ENCODE assay signal across 1 cellular context in genomic region chr1:26748351-26748750, GRCh38.
TF ChIP-seq lines count a peak whose summit lies in the region.

No MANE protein-coding gene starts in this region.

TF ChIP-seq in IMR-90, 13 proteins besides CTCF, POLR2A, EP300 and RAD21 (continued from another document):
- TF ChIP-seq, protein P1, sequence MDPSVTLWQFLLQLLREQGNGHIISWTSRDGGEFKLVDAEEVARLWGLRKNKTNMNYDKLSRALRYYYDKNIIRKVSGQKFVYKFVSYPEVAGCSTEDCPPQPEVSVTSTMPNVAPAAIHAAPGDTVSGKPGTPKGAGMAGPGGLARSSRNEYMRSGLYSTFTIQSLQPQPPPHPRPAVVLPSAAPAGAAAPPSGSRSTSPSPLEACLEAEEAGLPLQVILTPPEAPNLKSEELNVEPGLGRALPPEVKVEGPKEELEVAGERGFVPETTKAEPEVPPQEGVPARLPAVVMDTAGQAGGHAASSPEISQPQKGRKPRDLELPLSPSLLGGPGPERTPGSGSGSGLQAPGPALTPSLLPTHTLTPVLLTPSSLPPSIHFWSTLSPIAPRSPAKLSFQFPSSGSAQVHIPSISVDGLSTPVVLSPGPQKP (IDR thresholded peaks at IDR 0.05; ENCODE audit: borderline replicate concordance, low read depth, low read length): no peak
- no peak for TF ChIP-seq MAFK (IDR thresholded peaks at IDR 0.05; ENCODE audit: low read depth, low read length)
